ENCODE assay signal across 30 cellular contexts in genomic region chr1:10588640-10589039, GRCh38.
"Had no signal": no experiment of that assay in that cellular context is flagged by ENCODE, and none has a peak within 500 bp of the region (broad histone marks: within the 10 kb centered on the region; RNA-seq: fewer than 3 reads in every experiment).

No MANE protein-coding gene starts in this region.

- H3K4me2 ChIP-seq: neural progenitor cell, smooth muscle cell had no signal

- H3K9ac ChIP-seq: neural progenitor cell, parathyroid adenoma had no signal

- ATAC-seq: naive thymus-derived CD8-positive, alpha-beta T cell; natural killer cell treated with Interleukin-12 subunit alpha and Interleukin-12 subunit beta and Interleukin-15 and Interleukin-18, amount 100 ng/mL, for 72 hours; right cardiac atrium; sciatic nerve; stimulated activated memory B cell treated with anti-CD40 and anti-IgM and Interleukin-4, amounts not matched to agents 10 μg/mL and 1 μg/mL and 100 μg/mL, for 72 hours; stimulated activated naive CD8-positive, alpha-beta T cell treated with anti-CD3 and anti-CD28 coated beads, Interleukin-15, amount 100 ng/mL, for 72 hours; stimulated activated naive CD8-positive, alpha-beta T cell treated with anti-CD3 and anti-CD28 coated beads, Interleukin-15, Interleukin-2, amounts not matched to agents 100 U/mL and 50 U/mL, for 24 hours; upper lobe of right lung had no signal

- H3K36me3 ChIP-seq: neural progenitor cell, ovary, spleen, suprapubic skin, tibial artery, transverse colon, upper lobe of right lung, uterus had no signal

- H3K9me3 ChIP-seq: ovary, psoas muscle, spleen, suprapubic skin, testis, tibial artery, transverse colon, upper lobe of right lung, uterus had no signal

- H3K4me1 ChIP-seq: spleen, suprapubic skin, testis, tibial artery, uterus had no signal

- DNase-seq: naive thymus-derived CD8-positive, alpha-beta T cell; nephron progenitor cell; occipital lobe; ovary; posterior cingulate gyrus; psoas muscle; right cardiac atrium; spleen; stimulated activated CD4-positive, alpha-beta T cell treated with anti-CD3 and anti-CD28 coated beads, Interleukin-12 subunit alpha, Interleukin-12 subunit beta, amount 100 ng/mL, for 4 hours; stimulated activated CD4-positive, alpha-beta T cell treated with anti-CD3 and anti-CD28 coated beads, Interleukin-1b, Interleukin-23, amount 100 ng/mL, for 48 hours; stimulated activated CD4-positive, alpha-beta T cell treated with anti-CD3 and anti-CD28 coated beads, Interleukin-4, amount 100 ng/mL, for 1 hour; stimulated activated CD4-positive, alpha-beta T cell treated with anti-CD3 and anti-CD28 coated beads, Interleukin-4, amount 100 ng/mL, for 4 hours; stimulated activated CD8-positive, alpha-beta memory T cell treated with anti-CD3 and anti-CD28 coated beads, Interleukin-4, amount 100 ng/mL, for 48 hours; stimulated activated naive CD4-positive, alpha-beta T cell; stimulated activated naive CD8-positive, alpha-beta T cell treated with anti-CD3 and anti-CD28 coated beads, Interleukin-15, amount 100 ng/mL, for 72 hours; stimulated activated naive CD8-positive, alpha-beta T cell treated with anti-CD3 and anti-CD28 coated beads, Interleukin-15, Interleukin-2, amounts not matched to agents 100 U/mL and 50 U/mL, for 24 hours; substantia nigra; testis; tibial artery; transverse colon; upper lobe of right lung; uterus had no signal

- H2AFZ ChIP-seq: neural progenitor cell, parathyroid adenoma had no signal

- H3K27me3 ChIP-seq: neural progenitor cell, ovary, spleen, suprapubic skin, testis, tibial artery, transverse colon, upper lobe of right lung, uterus had no signal

- H3K79me2 ChIP-seq: parathyroid adenoma had no signal

- H3K4me3 ChIP-seq: neural progenitor cell, ovary, psoas muscle, skin epidermis, smooth muscle cell, spleen, suprapubic skin, testis, tibial artery, transverse colon, upper lobe of right lung, uterus had no signal

- H3K27ac ChIP-seq: neural progenitor cell, ovary, parathyroid adenoma, psoas muscle, skin epidermis, spleen, suprapubic skin, testis, tibial artery, transverse colon, upper lobe of right lung, uterus had no signal
